In genomic region chr9:133609311-133610098, GRCh38 we compare ENCODE assay signal across 9 cellular contexts. TPM values are rescaled to one million over a fixed set of nuclear protein-coding genes. Genes with fewer than 3 reads are reported as not detected.
DNase-seq lines count a peak whose midpoint lies in the region; ATAC-seq and TF ChIP-seq lines count a peak whose summit lies in the region.
"Had no signal": no experiment of that assay in that cellular context is flagged by ENCODE, and none has a peak within 500 bp of the region (broad histone marks: within the 10 kb centered on the region; RNA-seq: fewer than 3 reads in every experiment).

Gene FAM163B (minus strand): TSS chr9:133609389. CDS start chr9:133580223, 29,166 bp downstream.

- TF ChIP-seq CTCF in GM23338 (conservative IDR thresholded peaks at IDR 0.05; ENCODE audit: low read depth in 2 of 2) = no peak
- no peak for TF ChIP-seq CTCF in epithelial cell of esophagus (IDR thresholded peaks at IDR 0.05; ENCODE audit: insufficient read depth, low read depth, low read length, missing control alignments)
- TF ChIP-seq CTCF in neural crest cell (conservative IDR thresholded peaks at IDR 0.05) = no peak
- no peak for TF ChIP-seq CTCF in MM.1S (IDR thresholded peaks at IDR 0.05; ENCODE audit: low read length)

- peaks cover 17% of the 10 kb centered on the region for H3K27me3 Mint-ChIP-seq in GM23338 (ENCODE audit: insufficient read depth, low read depth, poor library complexity)
- peaks cover 40% of the 10 kb centered on the region for H3K27me3 Mint-ChIP-seq in activated CD4-positive, alpha-beta T cell treated with anti-CD3 and anti-CD28 coated beads, Interleukin-2, amount 10 ng/mL, durations not matched to agents 7 days and 5 days
- peaks cover 91% of the 10 kb centered on the region for H3K27me3 Mint-ChIP-seq in neural crest cell (ENCODE audit: low read depth)

- H3K9me3 ChIP-seq in MM.1S (replicated peaks; ENCODE audit: insufficient read depth, low read length) = no peaks in the 10 kb centered on the region

- H3K4me3 ChIP-seq in GM23338 (peak within 1 kb of the TSS; percentile 47), epithelial cell of esophagus (ENCODE audit: low read length) (no peak within 1 kb of the TSS), MM.1S (ENCODE audit: low read length) (no peak within 1 kb of the TSS)

- H3K27ac ChIP-seq in GM23338 (ENCODE audit: low read depth) = no peak within 1 kb of the TSS
- H3K27ac ChIP-seq in MM.1S (ENCODE audit: low read length) = no peak within 1 kb of the TSS

- peak; percentile 77 for ATAC-seq in GM23338
- ATAC-seq in HG03342 (IDR thresholded peaks at IDR 0.05; ENCODE audit: unreplicated experiment) = no peak

- H3K27ac Mint-ChIP-seq in GM23338 (no peak within 1 kb of the TSS), neural crest cell (ENCODE audit: unreplicated experiment) (no peak within 1 kb of the TSS)
- no peak within 1 kb of the TSS for H3K27ac Mint-ChIP-seq in activated CD4-positive, alpha-beta T cell treated with anti-CD3 and anti-CD28 coated beads, Interleukin-2, amount 10 ng/mL, durations not matched to agents 7 days and 5 days

- POLR2A ChIA-PET in activated CD4-positive, alpha-beta T cell treated with anti-CD3 and anti-CD28 coated beads, Interleukin-2, amount 10 ng/mL, durations not matched to agents 7 days and 5 days (lab: Charles Lee) = no interaction called here

- no peaks in the 10 kb centered on the region for H3K79me2 ChIP-seq in GM23338 (replicated peaks; ENCODE audit: insufficient read depth)
- no peaks in the 10 kb centered on the region for H3K79me2 ChIP-seq in MM.1S (ENCODE audit: low read length)

- 0 out of 2 replicates have a peak within 1 kb of the TSS, but pooled peaks have one; percentile 43 for H2AFZ ChIP-seq in GM23338
- H2AFZ ChIP-seq in MM.1S (ENCODE audit: low read length) = no peak within 1 kb of the TSS

- DNase-seq in GM23338 (ENCODE audit: low spot score) = peak; percentile 78
- DNase-seq in activated CD4-positive, alpha-beta T cell treated with anti-CD3 and anti-CD28 coated beads, Interleukin-2, amount 10 ng/mL, durations not matched to agents 7 days and 5 days = peak; percentile 53
- peak; percentile 32 for DNase-seq in epithelial cell of esophagus (ENCODE audit: low read depth)
- DNase-seq in neural crest cell (ENCODE audit: low read depth, low spot score) = peak; percentile 72
- DNase-seq in NCI-H446 treated with DMSO at 0.1 percent for 48 hours (lab: John Stamatoyannopoulos, UW) = no peak
- no peak for DNase-seq in NCI-H226
- DNase-seq in MM.1S = no peak

- H3K27me3 ChIP-seq in GM23338 (ENCODE audit: insufficient read depth) = peaks cover 15% of the 10 kb centered on the region
- H3K27me3 ChIP-seq in MM.1S (replicated peaks; ENCODE audit: insufficient read depth, low read length) = peaks cover 90% of the 10 kb centered on the region

- CTCF ChIA-PET in activated CD4-positive, alpha-beta T cell treated with anti-CD3 and anti-CD28 coated beads, Interleukin-2, amount 10 ng/mL, durations not matched to agents 7 days and 5 days (lab: Charles Lee) = no interaction called here

- H3K4me3 Mint-ChIP-seq in GM23338 (peak within 1 kb of the TSS; percentile 72), neural crest cell (no peak within 1 kb of the TSS)
- no peak within 1 kb of the TSS for H3K4me3 Mint-ChIP-seq in activated CD4-positive, alpha-beta T cell treated with anti-CD3 and anti-CD28 coated beads, Interleukin-2, amount 10 ng/mL, durations not matched to agents 7 days and 5 days

- no peak within 1 kb of the TSS for H3K9ac ChIP-seq in MM.1S (ENCODE audit: low read length)

- H3K9me3 Mint-ChIP-seq in GM23338 (no peaks in the 10 kb centered on the region), neural crest cell (no peaks in the 10 kb centered on the region)
- H3K9me3 Mint-ChIP-seq in activated CD4-positive, alpha-beta T cell treated with anti-CD3 and anti-CD28 coated beads, Interleukin-2, amount 10 ng/mL, durations not matched to agents 7 days and 5 days = no peaks in the 10 kb centered on the region

- H3K9me2 ChIP-seq in GM23338 (ENCODE audit: insufficient read depth) (no peaks in the 10 kb centered on the region), MM.1S (replicated peaks; ENCODE audit: insufficient read depth, low read length) (no peaks in the 10 kb centered on the region)

- no peaks in the 10 kb centered on the region for H3F3A ChIP-seq in GM23338 (replicated peaks; ENCODE audit: low read depth)
- H3F3A ChIP-seq in MM.1S (ENCODE audit: insufficient read depth, low read length) = no peaks in the 10 kb centered on the region

- H3K4me2 ChIP-seq in GM23338 (peak within 1 kb of the TSS; percentile 80; the same call in 1 of the 2 replicates), MM.1S (ENCODE audit: low read depth, low read length) (no peak within 1 kb of the TSS)

- H3K4me1 ChIP-seq in GM23338 (ENCODE audit: insufficient read depth) = no peaks in the 10 kb centered on the region; the same call in 1 of the 2 replicates
- no peaks in the 10 kb centered on the region for H3K4me1 ChIP-seq in MM.1S (ENCODE audit: low read length)

- H3K36me3 ChIP-seq in GM23338 (ENCODE audit: insufficient read depth) (no peaks in the 10 kb centered on the region), MM.1S (replicated peaks; ENCODE audit: insufficient read depth, low read length) (no peaks in the 10 kb centered on the region)

- no peaks in the 10 kb centered on the region for H4K20me1 ChIP-seq in GM23338 (replicated peaks; ENCODE audit: insufficient read depth)
- H4K20me1 ChIP-seq in MM.1S (ENCODE audit: insufficient read depth, low read length) = no peaks in the 10 kb centered on the region

- H3K4me1 Mint-ChIP-seq in GM23338 = peaks cover 12% of the 10 kb centered on the region
- H3K4me1 Mint-ChIP-seq in activated CD4-positive, alpha-beta T cell treated with anti-CD3 and anti-CD28 coated beads, Interleukin-2, amount 10 ng/mL, durations not matched to agents 7 days and 5 days = peaks cover 2% of the 10 kb centered on the region
- no peaks in the 10 kb centered on the region for H3K4me1 Mint-ChIP-seq in neural crest cell

- no peaks in the 10 kb centered on the region for H3K36me3 Mint-ChIP-seq in GM23338 (ENCODE audit: low read depth)
- H3K36me3 Mint-ChIP-seq in activated CD4-positive, alpha-beta T cell treated with anti-CD3 and anti-CD28 coated beads, Interleukin-2, amount 10 ng/mL, durations not matched to agents 7 days and 5 days (ENCODE audit: low read depth) = no peaks in the 10 kb centered on the region
- no peaks in the 10 kb centered on the region for H3K36me3 Mint-ChIP-seq in neural crest cell (ENCODE audit: low read depth)

TF ChIP-seq in GM23338, 12 proteins besides CTCF, POLR2A, EP300 and RAD21:
- TF ChIP-seq CREB1 (CRISPR knock-in tag; IDR thresholded peaks at IDR 0.05; ENCODE audit: low read depth) (peak; percentile 45), EZH2phosphoT487 (IDR thresholded peaks at IDR 0.05; ENCODE audit: unreplicated experiment) (no peak)
- TF ChIP-seq, protein P1, sequence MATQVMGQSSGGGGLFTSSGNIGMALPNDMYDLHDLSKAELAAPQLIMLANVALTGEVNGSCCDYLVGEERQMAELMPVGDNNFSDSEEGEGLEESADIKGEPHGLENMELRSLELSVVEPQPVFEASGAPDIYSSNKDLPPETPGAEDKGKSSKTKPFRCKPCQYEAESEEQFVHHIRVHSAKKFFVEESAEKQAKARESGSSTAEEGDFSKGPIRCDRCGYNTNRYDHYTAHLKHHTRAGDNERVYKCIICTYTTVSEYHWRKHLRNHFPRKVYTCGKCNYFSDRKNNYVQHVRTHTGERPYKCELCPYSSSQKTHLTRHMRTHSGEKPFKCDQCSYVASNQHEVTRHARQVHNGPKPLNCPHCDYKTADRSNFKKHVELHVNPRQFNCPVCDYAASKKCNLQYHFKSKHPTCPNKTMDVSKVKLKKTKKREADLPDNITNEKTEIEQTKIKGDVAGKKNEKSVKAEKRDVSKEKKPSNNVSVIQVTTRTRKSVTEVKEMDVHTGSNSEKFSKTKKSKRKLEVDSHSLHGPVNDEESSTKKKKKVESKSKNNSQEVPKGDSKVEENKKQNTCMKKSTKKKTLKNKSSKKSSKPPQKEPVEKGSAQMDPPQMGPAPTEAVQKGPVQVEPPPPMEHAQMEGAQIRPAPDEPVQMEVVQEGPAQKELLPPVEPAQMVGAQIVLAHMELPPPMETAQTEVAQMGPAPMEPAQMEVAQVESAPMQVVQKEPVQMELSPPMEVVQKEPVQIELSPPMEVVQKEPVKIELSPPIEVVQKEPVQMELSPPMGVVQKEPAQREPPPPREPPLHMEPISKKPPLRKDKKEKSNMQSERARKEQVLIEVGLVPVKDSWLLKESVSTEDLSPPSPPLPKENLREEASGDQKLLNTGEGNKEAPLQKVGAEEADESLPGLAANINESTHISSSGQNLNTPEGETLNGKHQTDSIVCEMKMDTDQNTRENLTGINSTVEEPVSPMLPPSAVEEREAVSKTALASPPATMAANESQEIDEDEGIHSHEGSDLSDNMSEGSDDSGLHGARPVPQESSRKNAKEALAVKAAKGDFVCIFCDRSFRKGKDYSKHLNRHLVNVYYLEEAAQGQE (IDR thresholded peaks at IDR 0.05; ENCODE audit: unreplicated experiment) = peak; percentile 85

RNA-seq across cellular contexts. Expression of gene FAM163B, which starts in this region (rescaled TPM):
- total RNA-seq in GM23338 (2014; rRNA removed; shearing (Covaris generic)) = 0.23 and 1.3 TPM in 2 replicates
- 0.60 and 0.71 TPM in 2 replicates for polyA plus RNA-seq in GM23338 (2016; fragmentation: Nextera tagmentation; extraction: Ambion mirVana)
- not detected for total RNA-seq in activated CD4-positive, alpha-beta T cell treated with anti-CD3 and anti-CD28 coated beads, Interleukin-2, amount 10 ng/mL, durations not matched to agents 7 days and 5 days
- not detected in 2 replicates for total RNA-seq in neural crest cell
- polyA plus RNA-seq: esophagus had no signal

Comparison
In these comparisons a context has a peak if more than half of its experiments do, and no peak if none do; other contexts are left out.
1. Peak in DNase-seq in activated CD4-positive, alpha-beta T cell treated with anti-CD3 and anti-CD28 coated beads, Interleukin-2, amount 10 ng/mL, durations not matched to agents 7 days and 5 days; RNA of the gene not detected or under 1 TPM.
2. Peak in DNase-seq in neural crest cell; RNA of the gene not detected or under 1 TPM.
3. DNase-seq: peak in GM23338 (single experiment) and epithelial cell of esophagus (single experiment); none in NCI-H446 treated with DMSO at 0.1 percent for 48 hours (single experiment), NCI-H226 (single experiment) and MM.1S (single experiment).